Comparison of ENCODE assay signal across 20 cellular contexts in genomic region chr15:85489773-85490493, GRCh38.
DNase-seq lines count a peak whose midpoint lies in the region; ATAC-seq, FAIRE-seq and TF ChIP-seq lines count a peak whose summit lies in the region.
"Had no signal": no experiment of that assay in that cellular context is flagged by ENCODE, and none has a peak within 500 bp of the region (broad histone marks: within the 10 kb centered on the region; RNA-seq: fewer than 3 reads in every experiment).

No MANE protein-coding gene starts in this region.

- H3K79me2 ChIP-seq in mammary epithelial cell (ENCODE audit: insufficient read depth, low read length) (peaks cover 94% of the 10 kb centered on the region), GM12878 (ENCODE audit: control insufficient read depth, insufficient read depth, low read length) (peaks cover 11% of the 10 kb centered on the region), MM.1S (ENCODE audit: low read length) (no peaks in the 10 kb centered on the region)

- SMC1A ChIA-PET in GM12878 (lab: Charles Lee; ENCODE audit: uncharacterized antibody, unreplicated experiment): interaction anchor here (0.7 to 7.5 kb wide), 24 partner anchors 12 to 774 kb away, joined by 3 to 147 read pairs (median 4); partner anchors contain the start of gene SEC11A

- no peak for TF ChIP-seq POLR2A in GM12878 (IDR thresholded peaks at IDR 0.05; ENCODE audit: low read depth, low read length)

- H3K4me1 ChIP-seq in mammary epithelial cell (ENCODE audit: insufficient read depth, low read length) (peaks cover 29% of the 10 kb centered on the region), GM12878 (ENCODE audit: control insufficient read depth, insufficient read depth, low read length) (peaks cover 18% of the 10 kb centered on the region), MM.1S (ENCODE audit: low read length) (0 out of 2 replicates have a peak, but pooled peaks cover 4% of the 10 kb centered on the region)

- in situ Hi-C loops in mammary epithelial cell (cut with MboI; ENCODE audit: low sequenced_read_pairs in 2 of 2): loop anchor here (10.0 to 25.0 kb wide), 2 partner anchors 155 to 178 kb away; no protein-coding TSS in a partner anchor
- in situ Hi-C loops in GM12878 (cut with MboI): no loop called here

- H3K9me3 ChIP-seq in mammary epithelial cell (replicated peaks; ENCODE audit: insufficient read depth, low read length) (no peaks in the 10 kb centered on the region), GM12878 (replicated peaks; ENCODE audit: control insufficient read depth, insufficient read depth, low read length) (no peaks in the 10 kb centered on the region), MM.1S (replicated peaks; ENCODE audit: insufficient read depth, low read length) (no peaks in the 10 kb centered on the region)
- H3K9me3 ChIP-seq: esophagus muscularis mucosa, mucosa of descending colon, ovary had no signal

- TF ChIP-seq CTCF in mammary epithelial cell (conservative IDR thresholded peaks at IDR 0.05 in 1 of 2, IDR thresholded peaks at IDR 0.05 in 1 of 2; ENCODE audit: extremely low read depth in 1 of 2, insufficient read depth in 1 of 2, low read depth in 1 of 2, low read length in 2 of 2) (no peak), MCF 10A (IDR thresholded peaks at IDR 0.05; ENCODE audit: unreplicated experiment) (no peak), GM12878 (IDR thresholded peaks at IDR 0.05 in 2 of 3, conservative IDR thresholded peaks at IDR 0.05 in 1 of 3; ENCODE audit: control insufficient read depth in 2 of 3, extremely low read depth in 1 of 3, insufficient read depth in 1 of 3, low read depth in 3 of 3, low read length in 3 of 3) (no peak), MM.1S (IDR thresholded peaks at IDR 0.05; ENCODE audit: low read length) (no peak)

- H4K20me1 ChIP-seq in mammary epithelial cell (ENCODE audit: insufficient read depth, low read length): no peaks in the 10 kb centered on the region
- H4K20me1 ChIP-seq in GM12878 (ENCODE audit: control insufficient read depth, insufficient read depth): no peaks in the 10 kb centered on the region; the same call in 1 of the 2 replicates
- H4K20me1 ChIP-seq in MM.1S (ENCODE audit: insufficient read depth, low read length): no peaks in the 10 kb centered on the region

- H3K36me3 ChIP-seq in mammary epithelial cell (ENCODE audit: insufficient read depth, low read length) (no peaks in the 10 kb centered on the region), GM12878 (ENCODE audit: control insufficient read depth in 2 of 2, insufficient read depth in 2 of 2, low read length in 1 of 2) (no peaks in the 10 kb centered on the region; a peak in 1 of 4 replicates), MM.1S (replicated peaks; ENCODE audit: insufficient read depth, low read length) (no peaks in the 10 kb centered on the region)
- H3K36me3 ChIP-seq: ovary had no signal

- H3K27me3 Mint-ChIP-seq in MCF 10A (ENCODE audit: insufficient read depth, unreplicated experiment): no peaks in the 10 kb centered on the region
- H3K27me3 Mint-ChIP-seq in stimulated activated naive CD8-positive, alpha-beta T cell treated with anti-CD3 and anti-CD28 coated beads, Interleukin-15, amount 100 ng/mL, for 72 hours: no peaks in the 10 kb centered on the region

- peaks cover 25% of the 10 kb centered on the region for H3K36me3 Mint-ChIP-seq in MCF 10A (ENCODE audit: insufficient read depth, unreplicated experiment)

- peak overlapping the region; percentile 27 for H3K27ac ChIP-seq in mammary epithelial cell (ENCODE audit: insufficient read depth, low read depth, low read length)
- no peak overlapping the region for H3K27ac ChIP-seq in GM12878 (ENCODE audit: control insufficient read depth, insufficient read depth)
- H3K27ac ChIP-seq in MM.1S (ENCODE audit: low read length): no peak overlapping the region
- H3K27ac ChIP-seq: coronary artery, ovary had no signal

- TF ChIP-seq EP300 in GM12878 (IDR thresholded peaks at IDR 0.05; ENCODE audit: borderline replicate concordance in 1 of 2, control insufficient read depth in 1 of 2, low read depth in 2 of 2, low read length in 2 of 2): peak; percentile 48 to 58; a peak in 2 of 4 replicates

- no peaks in the 10 kb centered on the region for H3K27me3 ChIP-seq in mammary epithelial cell (ENCODE audit: insufficient read depth, low read length)
- H3K27me3 ChIP-seq in GM12878 (replicated peaks in 1 of 2; ENCODE audit: control insufficient read depth in 2 of 2, insufficient read depth in 2 of 2, low read length in 1 of 2): no peaks in the 10 kb centered on the region
- no peaks in the 10 kb centered on the region for H3K27me3 ChIP-seq in MM.1S (replicated peaks; ENCODE audit: insufficient read depth, low read length)
- H3K27me3 ChIP-seq: esophagus muscularis mucosa, hepatocyte, ovary had no signal

- H3K9me2 ChIP-seq in MM.1S (replicated peaks; ENCODE audit: insufficient read depth, low read length): no peaks in the 10 kb centered on the region

- intact Hi-C loops in mammary epithelial cell (cut with micrococcal nuclease) (loop anchor here (5.0 to 10.0 kb wide), 2 partner anchors 242 to 355 kb away; no protein-coding TSS in a partner anchor), MCF 10A (cut with micrococcal nuclease) (loop anchor here (5.0 to 10.0 kb wide), 3 partner anchors 108 to 345 kb away; partner anchors contain the start of gene AKAP13), GM12878 (cut with micrococcal nuclease; ENCODE audit: unreplicated experiment) (loop anchor here (1.0 to 10.0 kb wide), 4 partner anchors 94 to 222 kb away; no protein-coding TSS in a partner anchor)

- FAIRE-seq in GM12878 (lab: Jason Lieb, UNC): no peak
- FAIRE-seq: astrocyte, H54 had no signal

- H3K4me2 ChIP-seq in mammary epithelial cell (ENCODE audit: insufficient read depth, low read depth, low read length) (peak overlapping the region; percentile 32), GM12878 (ENCODE audit: control insufficient read depth, insufficient read depth) (peak overlapping the region; percentile 23), MM.1S (ENCODE audit: low read depth, low read length) (no peak overlapping the region)
- H3K4me2 ChIP-seq: hepatocyte had no signal

- no peak for DNase-seq in mammary epithelial cell
- DNase-seq in MCF 10A (ENCODE audit: unreplicated experiment): no peak
- no peak for DNase-seq in HEK293T (ENCODE audit: extremely low spot score)
- no peak for DNase-seq in GM12878 (ENCODE audit: low read depth, low spot score)
- no peak for DNase-seq in stimulated activated naive CD8-positive, alpha-beta T cell treated with anti-CD3 and anti-CD28 coated beads, Interleukin-15, amount 100 ng/mL, for 72 hours
- DNase-seq in DMS53 treated with DMSO at 0.1 percent for 48 hours (lab: John Stamatoyannopoulos, UW; ENCODE audit: unreplicated experiment): no peak
- DNase-seq in MM.1S: no peak
- no peak for DNase-seq in D341Med (ENCODE audit: low spot score)
- DNase-seq: activated CD4-positive, alpha-beta T cell treated with anti-CD3 and anti-CD28 coated beads, Interleukin-2, amount 50 U/mL, for 48 hours; activated effector memory CD4-positive, alpha-beta T cell treated with anti-CD3 and anti-CD28 coated beads, Interleukin-2, amount 50 U/mL, for 16 hours; kidney glomerular epithelial cell; mucosa of descending colon; NCI-H1930; ovary; stimulated activated naive CD4-positive, alpha-beta T cell had no signal

- RAD21 ChIA-PET in GM12878 (lab: Charles Lee; ENCODE audit: unreplicated experiment): interaction anchor here (0.6 to 7.1 kb wide), 19 partner anchors 13 to 201 kb away, joined by 3 to 75 read pairs (median 5); no protein-coding TSS in a partner anchor

- H3K27ac Mint-ChIP-seq in MCF 10A (ENCODE audit: low read depth, unreplicated experiment): no peak overlapping the region
- H3K27ac Mint-ChIP-seq in stimulated activated naive CD8-positive, alpha-beta T cell treated with anti-CD3 and anti-CD28 coated beads, Interleukin-15, amount 100 ng/mL, for 72 hours: peak overlapping the region in 1 of 2 donors; percentile 38

- no peak overlapping the region for H2AFZ ChIP-seq in mammary epithelial cell (ENCODE audit: low read depth, low read length)
- H2AFZ ChIP-seq in GM12878 (ENCODE audit: control insufficient read depth, low read depth, low read length): no peak overlapping the region
- no peak overlapping the region for H2AFZ ChIP-seq in MM.1S (ENCODE audit: low read length)
- H2AFZ ChIP-seq: hepatocyte had no signal

- H3K4me1 Mint-ChIP-seq in MCF 10A (ENCODE audit: insufficient read depth, unreplicated experiment): peaks cover 33% of the 10 kb centered on the region
- peaks cover 56% of the 10 kb centered on the region for H3K4me1 Mint-ChIP-seq in stimulated activated naive CD8-positive, alpha-beta T cell treated with anti-CD3 and anti-CD28 coated beads, Interleukin-15, amount 100 ng/mL, for 72 hours

- no peaks in the 10 kb centered on the region for H3K9me3 Mint-ChIP-seq in MCF 10A (ENCODE audit: unreplicated experiment)
- no peaks in the 10 kb centered on the region for H3K9me3 Mint-ChIP-seq in stimulated activated naive CD8-positive, alpha-beta T cell treated with anti-CD3 and anti-CD28 coated beads, Interleukin-15, amount 100 ng/mL, for 72 hours

- H3K4me3 ChIP-seq in mammary epithelial cell (replicated peaks in 1 of 3; ENCODE audit: insufficient read depth in 1 of 3, low read depth in 2 of 3, low read length in 3 of 3) (no peak overlapping the region), GM12878 (no peak overlapping the region), MM.1S (ENCODE audit: low read length) (no peak overlapping the region)
- H3K4me3 ChIP-seq: coronary artery, esophagus muscularis mucosa, hepatocyte, mucosa of descending colon, ovary had no signal

- CTCF ChIA-PET in mammary epithelial cell (lab: Charles Lee; ENCODE audit: low non-redundant PET) (no interaction called here), MCF 10A (lab: Yijun Ruan, JAX) (interaction anchor here (0.5 to 6.7 kb wide), 9 partner anchors 13 to 848 kb away, joined by 3 to 64 read pairs (median 4); no protein-coding TSS in a partner anchor), HEK293T (lab: Yijun Ruan, JAX) (interaction anchor here (0.6 to 1.6 kb wide), 6 partner anchors 13 to 451 kb away, joined by 3 to 5 read pairs (median 3); no protein-coding TSS in a partner anchor), GM12878 (lab: Yijun Ruan, JAX) (interaction anchor here (0.6 to 9.5 kb wide), 26 partner anchors 8 to 733 kb away, joined by 3 to 170 read pairs (median 5); no protein-coding TSS in a partner anchor)

- peak; percentile 85 for ATAC-seq in GM12878
- peak; percentile 47 for ATAC-seq in stimulated activated naive CD8-positive, alpha-beta T cell treated with anti-CD3 and anti-CD28 coated beads, Interleukin-15, amount 100 ng/mL, for 72 hours
- ATAC-seq: mucosa of descending colon had no signal

- 78% methylated on average over 3 of the region's 3 CpGs for WGBS in mammary epithelial cell (ENCODE audit: low coverage, missing lambda C conversion rate)
- WGBS in GM12878 (ENCODE audit: insufficient coverage, insufficient replicate concordance, low lambda C conversion rate, missing lambda C conversion rate): 2% methylated on average over 3 of the region's 3 CpGs

- no TSS peak for BruUV-seq in mammary epithelial cell (replicated peaks; lab: Mats Ljungman, UMichigan)
- BruUV-seq in MCF 10A (replicated peaks; lab: Mats Ljungman, UMichigan): no TSS peak
- no TSS peak for BruUV-seq in GM12878 (replicated peaks; lab: Mats Ljungman, UMichigan)

- H3K4me3 Mint-ChIP-seq in MCF 10A (ENCODE audit: unreplicated experiment): no peak overlapping the region
- H3K4me3 Mint-ChIP-seq in stimulated activated naive CD8-positive, alpha-beta T cell treated with anti-CD3 and anti-CD28 coated beads, Interleukin-15, amount 100 ng/mL, for 72 hours: peak overlapping the region in 1 of 2 donors; percentile 17

- POLR2A ChIA-PET in MCF 10A (lab: Yijun Ruan, JAX) (interaction anchor here (0.5 kb wide), 1 partner anchor 236 kb away, joined by 4 read pairs; no protein-coding TSS in a partner anchor), HEK293T (lab: Yijun Ruan, JAX) (interaction anchor here (1.0 kb wide), 1 partner anchor 13 kb away, joined by 3 read pairs; no protein-coding TSS in a partner anchor), GM12878 (lab: Charles Lee) (interaction anchor here (0.8 to 1.7 kb wide), 6 partner anchors 15 to 187 kb away, joined by 3 to 5 read pairs (median 4); no protein-coding TSS in a partner anchor)

- no peaks in the 10 kb centered on the region for H3F3A ChIP-seq in MM.1S (ENCODE audit: insufficient read depth, low read length)

- TF ChIP-seq RAD21 in GM12878 (IDR thresholded peaks at IDR 0.05; ENCODE audit: insufficient read depth, low read depth, low read length): no peak

- dilution Hi-C loops in mammary epithelial cell (cut with HindIII; ENCODE audit: low sequenced_read_pairs): loop anchor here (5.0 kb wide), 1 partner anchor 82 kb away; no protein-coding TSS in a partner anchor

- H3K9ac ChIP-seq in mammary epithelial cell (ENCODE audit: insufficient read depth, low read length) (no peak overlapping the region), GM12878 (ENCODE audit: control insufficient read depth, insufficient read depth, low read length) (no peak overlapping the region), MM.1S (ENCODE audit: low read length) (no peak overlapping the region)
